Comparison of ENCODE assay signal across 9 cellular contexts in the genomic region with DNA sequence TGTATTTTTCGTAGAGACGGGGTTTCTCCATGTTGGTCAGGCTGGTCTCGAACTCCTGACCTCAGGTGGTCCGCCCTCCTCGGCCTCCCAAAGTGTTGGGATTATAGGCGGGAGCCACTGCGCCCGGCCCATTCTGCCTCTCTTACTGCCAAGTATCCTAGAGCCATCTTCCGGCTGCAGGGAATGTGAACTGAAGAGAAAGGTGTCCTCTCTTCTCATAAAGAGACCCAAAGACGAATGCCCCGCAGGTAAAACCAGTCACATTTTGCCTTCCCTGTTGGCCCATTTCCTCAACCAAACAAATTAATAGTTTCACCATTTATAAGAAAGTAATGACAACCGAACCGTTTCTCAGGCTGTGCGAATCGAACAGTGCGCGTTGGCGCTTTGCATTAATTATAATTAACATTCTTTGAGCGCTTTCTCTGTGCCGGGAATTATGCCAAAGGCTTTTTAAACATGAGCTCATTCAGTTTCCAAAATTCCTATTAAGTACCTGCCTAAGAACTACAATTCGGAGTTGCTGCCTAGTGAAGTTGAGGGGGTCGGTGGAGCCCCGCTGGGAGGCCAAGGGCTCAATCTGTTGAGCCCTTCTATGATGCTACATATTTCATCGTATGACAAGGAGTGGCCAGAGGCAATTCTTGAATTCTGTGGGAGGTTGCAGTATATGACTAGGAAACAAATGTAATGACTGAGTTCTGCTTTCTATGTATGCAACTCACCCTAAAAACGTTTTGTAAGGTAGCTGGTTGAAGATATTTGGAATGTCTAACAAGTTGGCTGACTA. TPM values are rescaled to one million over a fixed set of nuclear protein-coding genes. Genes with fewer than 3 reads are reported as not detected.
DNase-seq lines count a peak whose midpoint lies in the region; ATAC-seq, FAIRE-seq and TF ChIP-seq lines count a peak whose summit lies in the region.
"Had no signal": no experiment of that assay in that cellular context is flagged by ENCODE, and none has a peak within 500 bp of the region (broad histone marks: within the 10 kb centered on the region; RNA-seq: fewer than 3 reads in every experiment).

No MANE protein-coding gene starts in this region.

- peaks cover 51% of the 10 kb centered on the region for H3K4me1 ChIP-seq in left ventricle myocardium inferior
- peaks cover 26 to 36% of the 10 kb centered on the region in 2 donors for H3K4me1 ChIP-seq in gastrocnemius medialis

- peak overlapping the region; percentile 99 for H3K27ac Mint-ChIP-seq in activated CD4-positive, alpha-beta memory T cell treated with anti-CD3 and anti-CD28 coated beads for 36 hours

- no peaks in the 10 kb centered on the region for H3K9me3 Mint-ChIP-seq in activated CD4-positive, alpha-beta memory T cell treated with anti-CD3 and anti-CD28 coated beads for 36 hours

- TF ChIP-seq POLR2A in gastrocnemius medialis (IDR thresholded peaks at IDR 0.05), result no peak

- FAIRE-seq in HTR-8/SVneo (lab: Jason Lieb, UNC), result no peak

- H3K27ac ChIP-seq in left ventricle myocardium inferior (replicated peaks) (peak overlapping the region; percentile 92), gastrocnemius medialis (peak overlapping the region; percentile 93 to 97 (median 96))

- peaks cover 33% of the 10 kb centered on the region for H3K36me3 ChIP-seq in left ventricle myocardium inferior
- peaks cover 2 to 29% of the 10 kb centered on the region in 2 donors for H3K36me3 ChIP-seq in gastrocnemius medialis

- CTCF ChIA-PET in activated CD4-positive, alpha-beta memory T cell treated with anti-CD3 and anti-CD28 coated beads for 36 hours (lab: Charles Lee), result interaction anchor here (0.5 to 2.8 kb wide), 7 partner anchors 9 to 169 kb away, joined by 3 to 18 read pairs (median 3); a partner anchor contains a TSS

- H3K9me3 ChIP-seq in left ventricle myocardium inferior (replicated peaks) (no peaks in the 10 kb centered on the region), gastrocnemius medialis (no peaks in the 10 kb centered on the region)

- TF ChIP-seq CTCF in left ventricle myocardium inferior (IDR thresholded peaks at IDR 0.05; ENCODE audit: borderline replicate concordance) (no peak), gastrocnemius medialis (IDR thresholded peaks at IDR 0.05 in 4 of 5, conservative IDR thresholded peaks at IDR 0.05 in 1 of 5) (no peak)

- ATAC-seq in gastrocnemius medialis, result no peak
- no peak for ATAC-seq in HG03521 (IDR thresholded peaks at IDR 0.05; ENCODE audit: unreplicated experiment)

- in situ Hi-C loops in gastrocnemius medialis (cut with MboI; ENCODE audit: low sequenced_read_pairs in 4 of 4), result loop anchor here in 2 of 4 donors (5.0 to 10.0 kb wide), 3 partner anchors 87 to 123 kb away; a partner anchor contains a TSS

- H3K27me3 Mint-ChIP-seq in activated CD4-positive, alpha-beta memory T cell treated with anti-CD3 and anti-CD28 coated beads for 36 hours, result no peaks in the 10 kb centered on the region

- POLR2A ChIA-PET in activated CD4-positive, alpha-beta memory T cell treated with anti-CD3 and anti-CD28 coated beads for 36 hours (lab: Charles Lee), result interaction anchor here (0.6 to 3.9 kb wide), 9 partner anchors 11 to 196 kb away, joined by 3 to 48 read pairs (median 7); a partner anchor contains a TSS

- peak overlapping the region; percentile 99 for H3K4me3 Mint-ChIP-seq in activated CD4-positive, alpha-beta memory T cell treated with anti-CD3 and anti-CD28 coated beads for 36 hours

- H3K4me3 ChIP-seq in GM08714 (ENCODE audit: low read length), result peak overlapping the region; percentile 97
- H3K4me3 ChIP-seq in left ventricle myocardium inferior, result peak overlapping the region; percentile 79
- H3K4me3 ChIP-seq in gastrocnemius medialis, result peak overlapping the region; percentile 50 to 93 (median 76)

- peaks cover 32% of the 10 kb centered on the region for H3K36me3 Mint-ChIP-seq in activated CD4-positive, alpha-beta memory T cell treated with anti-CD3 and anti-CD28 coated beads for 36 hours

- H3K27me3 ChIP-seq in left ventricle myocardium inferior (ENCODE audit: low read depth) (no peaks in the 10 kb centered on the region), gastrocnemius medialis (no peaks in the 10 kb centered on the region)

- intact Hi-C loops in activated CD4-positive, alpha-beta memory T cell treated with anti-CD3 and anti-CD28 coated beads for 36 hours (cut with micrococcal nuclease), result loop anchor here (5.0 kb wide), 2 partner anchors 250 to 405 kb away; no protein-coding TSS in a partner anchor
- intact Hi-C loops in left ventricle myocardium inferior (cut with micrococcal nuclease) (no loop called here), gastrocnemius medialis (cut with DNase I; ENCODE audit: low total_unique reads) (loop anchor here (2.0 to 5.0 kb wide), 4 partner anchors 37 to 980 kb away; a partner anchor contains a TSS)

- no peak for DNase-seq in activated CD4-positive, alpha-beta memory T cell treated with anti-CD3 and anti-CD28 coated beads for 36 hours
- no peak for DNase-seq in left ventricle myocardium inferior
- DNase-seq in gastrocnemius medialis, result no peak
- DNase-seq in LoVo (ENCODE audit: low spot score), result no peak
- no peak for DNase-seq in HTR-8/SVneo (ENCODE audit: insufficient read length, low spot score)
- DNase-seq in SHP77 treated with DMSO at 0.1 percent for 48 hours (lab: John Stamatoyannopoulos, UW), result no peak
- DNase-seq: SHP77 had no signal

- H3K4me1 Mint-ChIP-seq in activated CD4-positive, alpha-beta memory T cell treated with anti-CD3 and anti-CD28 coated beads for 36 hours (ENCODE audit: low read depth), result peaks cover 34% of the 10 kb centered on the region

RNA-seq across cellular contexts. Expression of a gene that starts 0.8 kb away (rescaled TPM):
- total RNA-seq in activated CD4-positive, alpha-beta memory T cell treated with anti-CD3 and anti-CD28 coated beads for 36 hours, result 1,000 to 10,000 TPM; 1,691 to 1,714 TPM
- total RNA-seq in left ventricle myocardium inferior, result 770 TPM
- 1,000 to 10,000 TPM; 1,085 to 1,329 (median 1,254) TPM for total RNA-seq in gastrocnemius medialis

RNA-seq across cellular contexts. Expression of a gene that starts 10.4 kb away (rescaled TPM):
- total RNA-seq in activated CD4-positive, alpha-beta memory T cell treated with anti-CD3 and anti-CD28 coated beads for 36 hours, result 10 to 100 TPM; 28.0 to 30.3 TPM
- total RNA-seq in left ventricle myocardium inferior (10.3 TPM), gastrocnemius medialis (10 to 100 TPM; 14.6 to 20.9 (median 16.1) TPM)

RNA-seq across cellular contexts. Expression of a gene that starts 37.1 kb away (rescaled TPM):
- 10 to 100 TPM; 16.6 to 17.9 TPM for total RNA-seq in activated CD4-positive, alpha-beta memory T cell treated with anti-CD3 and anti-CD28 coated beads for 36 hours
- total RNA-seq in left ventricle myocardium inferior (5.9 TPM), gastrocnemius medialis (10 to 100 TPM in 3 of 4 donors, 1 to 10 TPM in 1; 8.3 to 20.0 (median 13.2) TPM)
